In genomic region chr1:164602142-164602429, GRCh38 we compare ENCODE assay signal across 1 cellular context.
TF ChIP-seq lines count a peak whose summit lies in the region.

No MANE protein-coding gene starts in this region.

TF ChIP-seq in IMR-90, 13 proteins besides CTCF, POLR2A, EP300 and RAD21 (continued from another document):
- TF ChIP-seq BHLHE40 (IDR thresholded peaks at IDR 0.05; ENCODE audit: low read depth, low read length), result no peak
- TF ChIP-seq CEBPB (IDR thresholded peaks at IDR 0.05; ENCODE audit: low read depth, low read length), result no peak
